Comparison of ENCODE assay signal across 23 cellular contexts in the genomic region with DNA sequence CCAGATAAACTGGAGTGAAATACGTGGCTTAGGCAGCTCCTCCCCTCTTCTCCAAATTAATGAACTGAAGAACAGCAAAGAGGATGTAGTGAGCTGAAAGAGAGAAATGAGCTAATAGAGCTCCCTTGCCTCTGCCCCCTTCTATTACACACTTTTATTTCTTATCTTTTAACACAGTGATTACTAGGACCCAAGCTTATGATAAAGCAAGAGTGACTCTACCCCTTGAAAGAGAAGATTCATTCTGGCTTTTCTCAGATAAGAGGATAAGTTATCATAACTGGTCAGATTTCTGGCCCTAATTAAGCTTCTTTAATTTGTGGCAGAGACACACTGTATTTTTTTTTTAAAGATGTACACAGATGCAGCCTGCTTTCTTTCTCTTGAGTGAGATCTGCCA.
"Had no signal": no experiment of that assay in that cellular context is flagged by ENCODE, and none has a peak within 500 bp of the region (broad histone marks: within the 10 kb centered on the region; RNA-seq: fewer than 3 reads in every experiment).

No MANE protein-coding gene starts in this region.

- H3K27ac Mint-ChIP-seq: activated CD4-positive, alpha-beta T cell treated with anti-CD3 and anti-CD28 coated beads, Interleukin-2, amount 10 ng/mL, durations not matched to agents 7 days and 5 days; activated CD8-positive, alpha-beta T cell treated with anti-CD3 and anti-CD28 coated beads, Interleukin-2, amount 10 ng/mL, durations not matched to agents 7 days and 5 days; activated naive CD4-positive, alpha-beta T cell treated with anti-CD3 and anti-CD28 coated beads for 36 hours; activated naive CD8-positive, alpha-beta T cell treated with anti-CD3 and anti-CD28 coated beads, Interleukin-2, amount 50 U/mL, for 24 hours; activated T-cell treated with anti-CD3 and anti-CD28 coated beads, Interleukin-2, amount 50 U/mL, for 24 hours; activated T-helper 2 cell treated with anti-CD3 and anti-CD28 coated beads, Interferon-gamma antibody, Interleukin-2, Interleukin-4, amounts not matched to agents 10 μg/mL and 5 μg/mL and 100 μg/mL, durations not matched to agents 14 hours and 24 hours and 36 hours had no signal

- H3K27me3 ChIP-seq: gastrocnemius medialis, heart left ventricle, thyroid gland had no signal

- H3K4me1 ChIP-seq: gastrocnemius medialis, heart left ventricle, prostate gland, thyroid gland had no signal

- H3K9me3 Mint-ChIP-seq: activated CD4-positive, alpha-beta T cell treated with anti-CD3 and anti-CD28 coated beads, Interleukin-2, amount 10 ng/mL, durations not matched to agents 7 days and 5 days; activated naive CD4-positive, alpha-beta T cell treated with anti-CD3 and anti-CD28 coated beads for 36 hours; activated naive CD8-positive, alpha-beta T cell treated with anti-CD3 and anti-CD28 coated beads, Interleukin-2, amount 50 U/mL, for 24 hours; activated T-cell treated with anti-CD3 and anti-CD28 coated beads, Interleukin-2, amount 50 U/mL, for 24 hours; activated T-helper 2 cell treated with anti-CD3 and anti-CD28 coated beads, Interferon-gamma antibody, Interleukin-2, Interleukin-4, amounts not matched to agents 10 μg/mL and 5 μg/mL and 100 μg/mL, durations not matched to agents 14 hours and 24 hours and 36 hours; central memory CD8-positive, alpha-beta T cell had no signal

- H3K4me1 Mint-ChIP-seq: activated CD4-positive, alpha-beta T cell treated with anti-CD3 and anti-CD28 coated beads, Interleukin-2, amount 10 ng/mL, durations not matched to agents 7 days and 5 days; activated naive CD8-positive, alpha-beta T cell treated with anti-CD3 and anti-CD28 coated beads, Interleukin-2, amount 50 U/mL, for 24 hours; nephron had no signal

- DNase-seq: activated CD4-positive, alpha-beta T cell treated with anti-CD3 and anti-CD28 coated beads, Interleukin-2, amount 10 ng/mL, durations not matched to agents 7 days and 5 days; activated CD8-positive, alpha-beta T cell treated with anti-CD3 and anti-CD28 coated beads, Interleukin-2, amount 10 ng/mL, durations not matched to agents 7 days and 5 days; activated naive CD4-positive, alpha-beta T cell treated with anti-CD3 and anti-CD28 coated beads for 36 hours; activated naive CD8-positive, alpha-beta T cell treated with anti-CD3 and anti-CD28 coated beads, Interleukin-2, amount 50 U/mL, for 24 hours; activated T-cell treated with anti-CD3 and anti-CD28 coated beads, Interleukin-2, amount 50 U/mL, for 24 hours; aorta; gastrocnemius medialis; heart left ventricle; kidney; midbrain; occipital lobe; right cardiac atrium; stimulated activated CD4-positive, alpha-beta T cell treated with anti-CD3 and anti-CD28 coated beads, Interleukin-2, amount 100 ng/mL, for 24 hours; stimulated activated naive CD4-positive, alpha-beta T cell treated with Interleukin-2 at 50 U/mL for 16 hours; thyroid gland had no signal

- H3K4me3 ChIP-seq: coronary artery, gastrocnemius medialis, heart left ventricle, lung, prostate gland, thyroid gland had no signal

- H3K9me3 ChIP-seq: gastrocnemius medialis, prostate gland, thyroid gland had no signal

- H3K27ac ChIP-seq: coronary artery, gastrocnemius medialis, heart left ventricle, prostate gland, thyroid gland had no signal

- H3K36me3 ChIP-seq: gastrocnemius medialis, heart left ventricle, prostate gland, thyroid gland had no signal

- ATAC-seq: activated CD4-positive, CD25-positive, alpha-beta regulatory T cell treated with anti-CD3 and anti-CD28 coated beads, Interleukin-2, amount 50 U/mL, for 24 hours; activated CD8-positive, alpha-beta T cell treated with anti-CD3 and anti-CD28 coated beads, Interleukin-2, amount 10 ng/mL, durations not matched to agents 7 days and 5 days; activated naive CD8-positive, alpha-beta T cell treated with anti-CD3 and anti-CD28 coated beads, Interleukin-2, amount 50 U/mL, for 24 hours; gastrocnemius medialis; heart left ventricle; left lobe of liver; right cardiac atrium had no signal

- H3K4me3 Mint-ChIP-seq: activated CD4-positive, alpha-beta T cell treated with anti-CD3 and anti-CD28 coated beads, Interleukin-2, amount 10 ng/mL, durations not matched to agents 7 days and 5 days; activated CD8-positive, alpha-beta T cell treated with anti-CD3 and anti-CD28 coated beads, Interleukin-2, amount 10 ng/mL, durations not matched to agents 7 days and 5 days; activated naive CD4-positive, alpha-beta T cell treated with anti-CD3 and anti-CD28 coated beads for 36 hours; activated naive CD8-positive, alpha-beta T cell treated with anti-CD3 and anti-CD28 coated beads, Interleukin-2, amount 50 U/mL, for 24 hours; activated T-cell treated with anti-CD3 and anti-CD28 coated beads, Interleukin-2, amount 50 U/mL, for 24 hours; central memory CD8-positive, alpha-beta T cell; nephron had no signal

- FAIRE-seq: kidney had no signal
